In genomic region chr11:72240461-72241289, GRCh38 we compare ENCODE assay signal across 9 cellular contexts. TPM values are rescaled to one million over a fixed set of nuclear protein-coding genes. Genes with fewer than 3 reads are reported as not detected.
A peak's percentile ranks its signal among the peaks of the same experiment; 100 is the strongest.
DNase-seq lines count a peak whose midpoint lies in the region; ATAC-seq and TF ChIP-seq lines count a peak whose summit lies in the region.
"Had no signal": no experiment of that assay in that cellular context is flagged by ENCODE, and none has a peak within 500 bp of the region (broad histone marks: within the 10 kb centered on the region; RNA-seq: fewer than 3 reads in every experiment).

No MANE protein-coding gene starts in this region.

- no peaks in the 10 kb centered on the region for H3K9me3 Mint-ChIP-seq in activated B cell treated with CpG ODN at 0.5 μM for 24 hours

- H3K9me3 ChIP-seq in iPS-15b (ENCODE audit: control insufficient read depth, insufficient read depth, low read length) (no peaks in the 10 kb centered on the region), smooth muscle cell (replicated peaks; ENCODE audit: low read depth) (no peaks in the 10 kb centered on the region)

- peaks cover 30% of the 10 kb centered on the region for H4K20me1 ChIP-seq in smooth muscle cell (ENCODE audit: low read depth)

- peaks cover 20% of the 10 kb centered on the region for H3F3A ChIP-seq in smooth muscle cell (ENCODE audit: low read depth)

- peaks cover 17% of the 10 kb centered on the region for H3K36me3 Mint-ChIP-seq in activated B cell treated with CpG ODN at 0.5 μM for 24 hours (ENCODE audit: low read depth)

- POLR2A ChIA-PET in activated B cell treated with CpG ODN at 0.5 μM for 24 hours (lab: Charles Lee): interaction anchor here (0.7 kb wide), 1 partner anchor 14 kb away, joined by 9 read pairs; no protein-coding TSS in a partner anchor

- WGBS in smooth muscle cell (ENCODE audit: low lambda C conversion rate): 35% methylated on average over 44 of the region's 44 CpGs

- H3K4me1 Mint-ChIP-seq in activated B cell treated with CpG ODN at 0.5 μM for 24 hours: peaks cover 34% of the 10 kb centered on the region

- CTCF ChIA-PET in activated B cell treated with CpG ODN at 0.5 μM for 24 hours (lab: Charles Lee): no interaction called here

- ATAC-seq in activated B cell treated with CpG ODN at 0.5 μM for 24 hours (ENCODE audit: low read depth): no peak

- H3K4me1 ChIP-seq in iPS-15b (ENCODE audit: control insufficient read depth, insufficient read depth, low read length) (peaks cover 6% of the 10 kb centered on the region), smooth muscle cell (ENCODE audit: low read depth) (peaks cover 16% of the 10 kb centered on the region)

- H3K27me3 ChIP-seq in iPS-15b (ENCODE audit: control insufficient read depth, insufficient read depth, low read length) (peaks cover 63% of the 10 kb centered on the region), smooth muscle cell (ENCODE audit: low read depth) (peaks cover 58% of the 10 kb centered on the region)

- no peak overlapping the region for H3K27ac Mint-ChIP-seq in activated B cell treated with CpG ODN at 0.5 μM for 24 hours

- no peak overlapping the region for H3K27ac ChIP-seq in smooth muscle cell (ENCODE audit: low read depth)
- H3K27ac ChIP-seq: SK-N-MC had no signal

- H3K4me3 Mint-ChIP-seq in activated B cell treated with CpG ODN at 0.5 μM for 24 hours: peak overlapping the region; percentile 74

- H3K4me3 ChIP-seq in iPS-15b (ENCODE audit: low read depth, low read length): peak overlapping the region; percentile 65
- H3K4me3 ChIP-seq in smooth muscle cell: peak overlapping the region; percentile 32
- H3K4me3 ChIP-seq: SK-N-MC had no signal

- intact Hi-C loops in activated B cell treated with CpG ODN at 0.5 μM for 24 hours (cut with micrococcal nuclease): loop anchor here (5.0 kb wide), 1 partner anchor 172 kb away; no protein-coding TSS in a partner anchor

- H3K79me2 ChIP-seq in smooth muscle cell (ENCODE audit: low read depth): no peaks in the 10 kb centered on the region

- H3K27me3 Mint-ChIP-seq in activated B cell treated with CpG ODN at 0.5 μM for 24 hours: peaks cover 43% of the 10 kb centered on the region

- DNase-seq in DMS 273 (lab: John Stamatoyannopoulos, UW; ENCODE audit: unreplicated experiment): peak; percentile 51
- no peak for DNase-seq in DMS 273 treated with DMSO at 0.1 percent for 48 hours (lab: John Stamatoyannopoulos, UW)
- DNase-seq in activated B cell treated with CpG ODN at 0.5 μM for 24 hours: no peak
- DNase-seq in smooth muscle cell (lab: John Stamatoyannopoulos, UW; ENCODE audit: unreplicated experiment): no peak
- DNase-seq in NCI-H2107 treated with DMSO at 0.1 percent for 48 hours (lab: John Stamatoyannopoulos, UW; ENCODE audit: unreplicated experiment): no peak
- no peak for DNase-seq in activated CD4-positive, CD25-positive, alpha-beta regulatory T cell (lab: John Stamatoyannopoulos, UW)
- no peak for DNase-seq in SHP77 treated with DMSO at 0.1 percent for 48 hours (lab: John Stamatoyannopoulos, UW)

- peak overlapping the region; percentile 82 for H3K4me2 ChIP-seq in smooth muscle cell

- no peak overlapping the region for H2AFZ ChIP-seq in smooth muscle cell (ENCODE audit: low read depth)

- no peak overlapping the region for H3K9ac ChIP-seq in iPS-15b (ENCODE audit: low read depth, low read length)
- no peak overlapping the region for H3K9ac ChIP-seq in smooth muscle cell (ENCODE audit: low read depth)

- TF ChIP-seq CTCF in activated B cell treated with CpG ODN at 0.5 μM for 24 hours (IDR thresholded peaks at IDR 0.05) (no peak), smooth muscle cell (IDR thresholded peaks at IDR 0.05; ENCODE audit: borderline replicate concordance, insufficient read depth, poor library complexity, severe bottlenecking) (no peak)

- H3K36me3 ChIP-seq in iPS-15b (ENCODE audit: control insufficient read depth, insufficient read depth, low read length) (peaks cover 8% of the 10 kb centered on the region), smooth muscle cell (ENCODE audit: low read depth) (no peaks in the 10 kb centered on the region)

RNA-seq across cellular contexts. Expression of gene PHOX2A, which starts 3.3 kb away (rescaled TPM):
- total RNA-seq in activated B cell treated with CpG ODN at 0.5 μM for 24 hours: not detected in 2 replicates
- not detected in 2 replicates for total RNA-seq in smooth muscle cell
- 0.13 TPM in 1 of 2 replicates, not detected in the other for polyA plus RNA-seq in smooth muscle cell

RNA-seq across cellular contexts. Expression of gene INPPL1, which starts 16.1 kb away (rescaled TPM):
- total RNA-seq in activated B cell treated with CpG ODN at 0.5 μM for 24 hours: 107 and 129 TPM in 2 replicates
- total RNA-seq in smooth muscle cell: 66.0 and 71.6 TPM in 2 replicates
- polyA plus RNA-seq in smooth muscle cell: 95.6 and 104 TPM in 2 replicates

RNA-seq across cellular contexts. Expression of gene FOLR2, which starts 24.1 kb away (rescaled TPM):
- total RNA-seq in activated B cell treated with CpG ODN at 0.5 μM for 24 hours: 0.67 and 0.76 TPM in 2 replicates
- total RNA-seq in smooth muscle cell: not detected in 2 replicates
- polyA plus RNA-seq in smooth muscle cell: not detected in 2 replicates

RNA-seq across cellular contexts. Expression of gene FOLR1, which starts 48.7 kb away (rescaled TPM):
- total RNA-seq in activated B cell treated with CpG ODN at 0.5 μM for 24 hours (not detected in 2 replicates), smooth muscle cell (8.5 and 9.4 TPM in 2 replicates)
- 8.1 and 15.0 TPM in 2 replicates for polyA plus RNA-seq in smooth muscle cell
